14 cellular contexts compared by ENCODE assay signal in the genomic region with DNA sequence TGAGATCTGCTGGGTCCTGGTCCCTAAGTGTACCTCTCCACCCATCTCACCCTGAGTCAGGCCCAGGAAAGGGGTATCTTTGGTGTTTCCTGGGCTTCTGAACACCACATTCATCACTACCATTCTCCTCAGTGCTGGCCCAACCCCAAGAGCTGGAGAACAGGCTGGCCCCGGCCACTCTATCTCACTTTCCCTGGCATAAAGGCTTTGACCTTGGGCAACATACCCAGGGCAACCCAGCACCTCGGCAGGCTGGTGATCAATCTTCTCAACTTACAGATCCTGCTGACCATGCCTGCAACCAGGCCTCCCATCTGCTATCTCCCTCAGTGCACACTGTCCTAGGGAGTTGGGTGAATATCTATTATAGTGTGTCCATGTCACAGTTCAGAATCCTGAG. TPM values are rescaled to one million over a fixed set of nuclear protein-coding genes. Genes with fewer than 3 reads are reported as not detected.
DNase-seq lines count a peak whose midpoint lies in the region; ATAC-seq and TF ChIP-seq lines count a peak whose summit lies in the region.
"Had no signal": no experiment of that assay in that cellular context is flagged by ENCODE, and none has a peak within 500 bp of the region (broad histone marks: within the 10 kb centered on the region; RNA-seq: fewer than 3 reads in every experiment).

No MANE protein-coding gene starts in this region.

- no peaks in the 10 kb centered on the region for H3K79me1 ChIP-seq in H9 (ENCODE audit: insufficient read depth, low read depth, low read length, poor library complexity, severe bottlenecking)

- no peaks in the 10 kb centered on the region for H3K9me3 ChIP-seq in ovary
- no peaks in the 10 kb centered on the region for H3K9me3 ChIP-seq in H9 (ENCODE audit: control insufficient read depth, low read depth, low read length)

- no peak for TF ChIP-seq EP300 in ovary (IDR thresholded peaks at IDR 0.05)

- H4K8ac ChIP-seq in H9 (replicated peaks; ENCODE audit: insufficient read length, low read depth, low read length), result no peak overlapping the region

- H3K27ac ChIP-seq in ovary, result peak overlapping the region; percentile 79 to 87
- H3K27ac ChIP-seq in H9 (ENCODE audit: insufficient read length, low read depth, low read length), result no peak overlapping the region
- H3K27ac ChIP-seq in GM23338 (ENCODE audit: low read depth), result no peak overlapping the region
- H3K27ac ChIP-seq: C4-2B had no signal

- TF ChIP-seq CTCF in ovary (IDR thresholded peaks at IDR 0.05) (no peak), H9 (conservative IDR thresholded peaks at IDR 0.05) (no peak), GM23338 (conservative IDR thresholded peaks at IDR 0.05; ENCODE audit: low read depth in 2 of 2) (no peak)

- H3K14ac ChIP-seq in H9 (ENCODE audit: insufficient read depth, low read length), result no peak overlapping the region

- no peak overlapping the region for H2BK15ac ChIP-seq in H9 (ENCODE audit: low read depth, low read length)

- TF ChIP-seq POLR2A in ovary (IDR thresholded peaks at IDR 0.05), result no peak

- H3K36me3 ChIP-seq in ovary (no peaks in the 10 kb centered on the region), GM23338 (ENCODE audit: insufficient read depth) (no peaks in the 10 kb centered on the region)

- H3K27me3 ChIP-seq in ovary, result no peaks in the 10 kb centered on the region
- H3K27me3 ChIP-seq in H9 (ENCODE audit: insufficient read depth, low read length), result peaks cover 5% of the 10 kb centered on the region; the same call in 1 of the 2 replicates
- peaks cover 12% of the 10 kb centered on the region; the same call in 1 of the 2 replicates for H3K27me3 ChIP-seq in GM23338 (ENCODE audit: insufficient read depth)

- no peak overlapping the region for H3K4ac ChIP-seq in H9 (ENCODE audit: low read depth, low read length)

- H3K27ac Mint-ChIP-seq in stimulated activated naive CD8-positive, alpha-beta T cell treated with anti-CD3 and anti-CD28 coated beads, Interleukin-15, Interleukin-2, amounts not matched to agents 100 ng/mL and 50 ng/mL, for 24 hours, result peak overlapping the region; percentile 99
- peak overlapping the region; percentile 96 to 97 for H3K27ac Mint-ChIP-seq in effector memory CD8-positive, alpha-beta T cell
- H3K27ac Mint-ChIP-seq in H9, result no peak overlapping the region
- H3K27ac Mint-ChIP-seq in GM23338, result no peak overlapping the region

- H2BK120ac ChIP-seq in H9 (ENCODE audit: low read depth, low read length, poor library complexity, severe bottlenecking), result no peak overlapping the region

- H2BK5ac ChIP-seq in H9 (ENCODE audit: insufficient read length, low read length), result no peak overlapping the region

- H3K79me2 ChIP-seq in H9 (ENCODE audit: insufficient read depth, low read length) (no peaks in the 10 kb centered on the region), GM23338 (replicated peaks; ENCODE audit: insufficient read depth) (no peaks in the 10 kb centered on the region)

- H3K18ac ChIP-seq in H9 (ENCODE audit: insufficient read length, low read depth, low read length), result no peak overlapping the region

- no peak overlapping the region for H2BK12ac ChIP-seq in H9 (ENCODE audit: insufficient read length, low read depth, low read length)

- no peak overlapping the region for H2AFZ ChIP-seq in H9 (ENCODE audit: low read length)
- H2AFZ ChIP-seq in GM23338, result no peak overlapping the region

- peaks cover 86% of the 10 kb centered on the region for H3K4me1 Mint-ChIP-seq in stimulated activated naive CD8-positive, alpha-beta T cell treated with anti-CD3 and anti-CD28 coated beads, Interleukin-15, Interleukin-2, amounts not matched to agents 100 ng/mL and 50 ng/mL, for 24 hours (ENCODE audit: low read depth)
- H3K4me1 Mint-ChIP-seq in effector memory CD8-positive, alpha-beta T cell (ENCODE audit: low read depth in 2 of 2), result peaks cover 77 to 78% of the 10 kb centered on the region in 2 donors
- H3K4me1 Mint-ChIP-seq in H9, result peaks cover 3 to 6% of the 10 kb centered on the region in 2 experiments; a peak in 3 of 4 replicates
- H3K4me1 Mint-ChIP-seq in GM23338, result peaks cover 9% of the 10 kb centered on the region

- no peaks in the 10 kb centered on the region for H3K27me3 Mint-ChIP-seq in stimulated activated naive CD8-positive, alpha-beta T cell treated with anti-CD3 and anti-CD28 coated beads, Interleukin-15, Interleukin-2, amounts not matched to agents 100 ng/mL and 50 ng/mL, for 24 hours
- no peaks in the 10 kb centered on the region for H3K27me3 Mint-ChIP-seq in effector memory CD8-positive, alpha-beta T cell
- H3K27me3 Mint-ChIP-seq in H9 (ENCODE audit: low read depth) (peaks cover 39% of the 10 kb centered on the region), GM23338 (ENCODE audit: insufficient read depth, low read depth, poor library complexity) (peaks cover 14% of the 10 kb centered on the region)

- H3T11ph ChIP-seq in H9 (ENCODE audit: low read length), result no peak overlapping the region

- no peak for DNase-seq in stimulated activated naive CD8-positive, alpha-beta T cell treated with anti-CD3 and anti-CD28 coated beads, Interleukin-15, Interleukin-2, amounts not matched to agents 100 U/mL and 50 U/mL, for 24 hours
- no peak for DNase-seq in effector memory CD8-positive, alpha-beta T cell
- DNase-seq in ovary (peak in 1 of 5 donors; percentile 35), H9 (no peak), NCI-H2227 (lab: John Stamatoyannopoulos, UW; ENCODE audit: unreplicated experiment) (no peak), GM23338 (ENCODE audit: low spot score) (no peak)
- DNase-seq: activated CD8-positive, alpha-beta memory T cell treated with anti-CD3 and anti-CD28 coated beads, Interleukin-2, amount 50 U/mL, for 48 hours; GOT3; NCI-H187 treated with DMSO at 0.1 percent for 48 hours; SIG-M5 had no signal

- H3K9me3 Mint-ChIP-seq in stimulated activated naive CD8-positive, alpha-beta T cell treated with anti-CD3 and anti-CD28 coated beads, Interleukin-15, Interleukin-2, amounts not matched to agents 100 ng/mL and 50 ng/mL, for 24 hours, result no peaks in the 10 kb centered on the region
- no peaks in the 10 kb centered on the region for H3K9me3 Mint-ChIP-seq in effector memory CD8-positive, alpha-beta T cell
- H3K9me3 Mint-ChIP-seq in H9 (no peaks in the 10 kb centered on the region; a peak in 1 of 5 replicates), GM23338 (no peaks in the 10 kb centered on the region; the same call in 2 of the 3 replicates)

- no peak overlapping the region for H4K91ac ChIP-seq in H9 (ENCODE audit: insufficient read length, low read depth, low read length)

- H3K9me2 ChIP-seq in GM23338 (ENCODE audit: insufficient read depth), result no peaks in the 10 kb centered on the region

- H3K4me2 ChIP-seq in H9 (ENCODE audit: insufficient read depth, insufficient read length, low read length), result no peak overlapping the region
- no peak overlapping the region for H3K4me2 ChIP-seq in GM23338

- H2BK20ac ChIP-seq in H9 (ENCODE audit: low read depth, low read length, poor library complexity, severe bottlenecking), result no peak overlapping the region

- H3K4me3 ChIP-seq in ovary (peak overlapping the region; percentile 84), GM23338 (no peak overlapping the region)

- intact Hi-C loops in ovary (cut with DNase I), result loop anchor here in 2 of 4 donors (5.0 to 10.0 kb wide), 4 partner anchors 44 to 389 kb away; partner anchors contain the start of gene CDH23 (in 1 of the 2)

- H3K4me3 Mint-ChIP-seq in stimulated activated naive CD8-positive, alpha-beta T cell treated with anti-CD3 and anti-CD28 coated beads, Interleukin-15, Interleukin-2, amounts not matched to agents 100 ng/mL and 50 ng/mL, for 24 hours, result peak overlapping the region; percentile 83
- peak overlapping the region; percentile 96 to 97 for H3K4me3 Mint-ChIP-seq in effector memory CD8-positive, alpha-beta T cell
- no peak overlapping the region for H3K4me3 Mint-ChIP-seq in H9
- H3K4me3 Mint-ChIP-seq in GM23338, result no peak overlapping the region

- no peak overlapping the region for H3K56ac ChIP-seq in H9 (ENCODE audit: insufficient read length, low read depth, low read length)

- H3K4me1 ChIP-seq in ovary (ENCODE audit: insufficient read depth) (peaks cover 40% of the 10 kb centered on the region), H9 (ENCODE audit: insufficient read depth, low read length) (no peaks in the 10 kb centered on the region; the same call in 1 of the 2 replicates), GM23338 (ENCODE audit: insufficient read depth) (no peaks in the 10 kb centered on the region)

- ATAC-seq in stimulated activated naive CD8-positive, alpha-beta T cell treated with anti-CD3 and anti-CD28 coated beads, Interleukin-15, Interleukin-2, amounts not matched to agents 100 U/mL and 50 U/mL, for 24 hours, result no peak
- ATAC-seq in effector memory CD8-positive, alpha-beta T cell (replicated peaks), result no peak
- ATAC-seq in GM23338, result no peak
- no peak for ATAC-seq in HG02623 (IDR thresholded peaks at IDR 0.05; ENCODE audit: unreplicated experiment)

- H3K23me2 ChIP-seq in H9 (ENCODE audit: insufficient read length, low read depth, low read length, poor library complexity, severe bottlenecking), result no peaks in the 10 kb centered on the region

- no peak overlapping the region for H3K23ac ChIP-seq in H9 (ENCODE audit: insufficient read length, low read depth, low read length)

- no peak overlapping the region for H3K9ac ChIP-seq in H9 (ENCODE audit: extremely low read depth, insufficient read length, low read length)

- no peak overlapping the region for H2AK5ac ChIP-seq in H9 (ENCODE audit: insufficient read length, low read length)

- WGBS in ovary, 3 donors, result 22 to 53% (median 23%) methylated on average over 2 of the region's 2 CpGs
- no CpG with 5 or more reads among the region's 2 CpGs for WGBS in H9 (ENCODE audit: extremely low coverage, insufficient read length, low lambda C conversion rate)

- H4K5ac ChIP-seq in H9 (ENCODE audit: insufficient read length, low read depth, low read length), result no peak overlapping the region

- H4K20me1 ChIP-seq in H9 (ENCODE audit: control insufficient read depth, insufficient read depth, insufficient read length) (no peaks in the 10 kb centered on the region), GM23338 (replicated peaks; ENCODE audit: insufficient read depth) (no peaks in the 10 kb centered on the region)

- H3K36me3 Mint-ChIP-seq in stimulated activated naive CD8-positive, alpha-beta T cell treated with anti-CD3 and anti-CD28 coated beads, Interleukin-15, Interleukin-2, amounts not matched to agents 100 ng/mL and 50 ng/mL, for 24 hours (ENCODE audit: low read depth), result peaks cover 47% of the 10 kb centered on the region
- peaks cover 51% of the 10 kb centered on the region for H3K36me3 Mint-ChIP-seq in effector memory CD8-positive, alpha-beta T cell (ENCODE audit: insufficient read depth)
- H3K36me3 Mint-ChIP-seq in H9 (ENCODE audit: insufficient read depth in 1 of 3, low read depth in 3 of 3), result no peaks in the 10 kb centered on the region
- H3K36me3 Mint-ChIP-seq in GM23338 (ENCODE audit: low read depth), result no peaks in the 10 kb centered on the region

- no peaks in the 10 kb centered on the region for H3F3A ChIP-seq in GM23338 (replicated peaks; ENCODE audit: low read depth)

RNA-seq across cellular contexts. Expression of gene VSIR, which starts 2.1 kb away (rescaled TPM):
- 10 to 100 TPM; 40.7 to 94.1 (median 63.4) TPM for total RNA-seq in ovary
- polyA plus RNA-seq in ovary, result 10 to 100 TPM; 19.9 to 51.2 TPM
- 0.11 and 0.31 TPM in 2 replicates for total RNA-seq in H9 (2021)
- 0.04 and 0.10 TPM in 2 replicates for total RNA-seq in GM23338 (2014; rRNA removed; shearing (Covaris generic))
- 0.74 TPM in 1 of 2 replicates, not detected in the other for polyA plus RNA-seq in GM23338 (2016; fragmentation: Nextera tagmentation; extraction: Ambion mirVana)

RNA-seq across cellular contexts. Expression of gene C10orf105, which starts 51.6 kb away (rescaled TPM):
- total RNA-seq in ovary, result under 1 TPM; 0.11 to 0.45 (median 0.27) TPM
- under 1 TPM; 0.20 to 0.27 TPM for polyA plus RNA-seq in ovary
- total RNA-seq in H9 (2021), result 0.24 and 0.26 TPM in 2 replicates
- total RNA-seq in GM23338 (2014; rRNA removed; shearing (Covaris generic)), result 0.17 and 0.19 TPM in 2 replicates
- 0.15 and 0.19 TPM in 2 replicates for polyA plus RNA-seq in GM23338 (2016; fragmentation: Nextera tagmentation; extraction: Ambion mirVana)
- total RNA-seq: epithelial cell of proximal tubule had no signal

Comparison
In these comparisons a context has a peak if more than half of its experiments do, and no peak if none do; other contexts are left out.
1. H3K27ac Mint-ChIP-seq: peak in stimulated activated naive CD8-positive, alpha-beta T cell treated with anti-CD3 and anti-CD28 coated beads, Interleukin-15, Interleukin-2, amounts not matched to agents 100 ng/mL and 50 ng/mL, for 24 hours (single experiment) and effector memory CD8-positive, alpha-beta T cell (2 of 2); none in H9 (0 of 3) and GM23338 (single experiment).
2. H3K4me3 Mint-ChIP-seq: peak in stimulated activated naive CD8-positive, alpha-beta T cell treated with anti-CD3 and anti-CD28 coated beads, Interleukin-15, Interleukin-2, amounts not matched to agents 100 ng/mL and 50 ng/mL, for 24 hours (single experiment) and effector memory CD8-positive, alpha-beta T cell (2 of 2); none in H9 (0 of 2) and GM23338 (single experiment).
3. H3K27ac ChIP-seq: peak in ovary (2 of 2); none in H9 (single experiment) and GM23338 (single experiment).
4. RNA of gene VSIR, which starts 2.1 kb away (total RNA-seq): 40.7 to 94.1 TPM in ovary; 0.11 to 0.31 TPM in H9 and 0.04 to 0.10 TPM in GM23338; every median in the first group is over 10 times any median in the second.